32 cellular contexts compared by ENCODE assay signal in genomic region chr3:73412020-73412419, GRCh38.
"Had no signal": no experiment of that assay in that cellular context is flagged by ENCODE, and none has a peak within 500 bp of the region (broad histone marks: within the 10 kb centered on the region; RNA-seq: fewer than 3 reads in every experiment).

No MANE protein-coding gene starts in this region.

- FAIRE-seq: bronchial epithelial cell had no signal

- H3K9ac ChIP-seq: KMS-11, SK-N-SH had no signal

- H3K4me1 ChIP-seq: SJSA1 had no signal

- H3K27ac ChIP-seq: KMS-11, SJSA1, VCaP had no signal

- DNase-seq: activated B cell treated with CpG ODN at 0.5 μM for 24 hours; activated CD4-positive, alpha-beta memory T cell treated with anti-CD3 and anti-CD28 coated beads for 36 hours; activated CD4-positive, alpha-beta T cell treated with anti-CD3 and anti-CD28 coated beads for 4 hours; activated CD4-positive, alpha-beta T cell treated with anti-CD3 and anti-CD28 coated beads, Interleukin-2, amount 50 U/mL, for 1 hour; activated CD4-positive, CD25-positive, alpha-beta regulatory T cell treated with anti-CD3 and anti-CD28 coated beads, Interleukin-2, amount 50 U/mL, for 72 hours; activated CD8-positive, alpha-beta memory T cell treated with anti-CD3 and anti-CD28 coated beads, Interleukin-2, amount 50 U/mL, for 4 hours; activated effector memory CD4-positive, alpha-beta T cell treated with Interleukin-2 at 50 U/mL for 16 hours; activated naive CD4-positive, alpha-beta T cell treated with anti-CD3 and anti-CD28 coated beads, Interleukin-2, amount 10 ng/mL, durations not matched to agents 7 days and 5 days; activated naive CD8-positive, alpha-beta T cell treated with anti-CD3 and anti-CD28 coated beads, Interleukin-2, amount 50 U/mL, for 24 hours; activated T-cell treated with anti-CD3 and anti-CD28 coated beads for 4 hours; activated T-cell treated with anti-CD3 and anti-CD28 coated beads, Interleukin-2, amount 50 U/mL, for 48 hours; anterior cingulate cortex; caudate nucleus; cerebellar nuclear complex; NCI-H1092 treated with DMSO at 0.1 percent for 48 hours; NCI-H1417; NCI-H146; NCI-H187 treated with DMSO at 0.1 percent for 48 hours; NCI-H2081; NCI-H226; NCI-H446 treated with DMSO at 0.1 percent for 48 hours; NCI-H524 treated with DMSO at 0.1 percent for 48 hours; SHP77; SK-N-SH; SW 1271; T-helper 1 cell; T-helper 2 cell; T-helper 9 cell had no signal

- H3K4me2 ChIP-seq: KMS-11, SK-N-SH had no signal

- H3K9me3 ChIP-seq: SJSA1, SK-N-SH had no signal

- H3K36me3 ChIP-seq: SJSA1 had no signal

- H3K4me3 ChIP-seq: SJSA1 had no signal

- H3K27me3 ChIP-seq: SJSA1 had no signal
